In the genomic region with DNA sequence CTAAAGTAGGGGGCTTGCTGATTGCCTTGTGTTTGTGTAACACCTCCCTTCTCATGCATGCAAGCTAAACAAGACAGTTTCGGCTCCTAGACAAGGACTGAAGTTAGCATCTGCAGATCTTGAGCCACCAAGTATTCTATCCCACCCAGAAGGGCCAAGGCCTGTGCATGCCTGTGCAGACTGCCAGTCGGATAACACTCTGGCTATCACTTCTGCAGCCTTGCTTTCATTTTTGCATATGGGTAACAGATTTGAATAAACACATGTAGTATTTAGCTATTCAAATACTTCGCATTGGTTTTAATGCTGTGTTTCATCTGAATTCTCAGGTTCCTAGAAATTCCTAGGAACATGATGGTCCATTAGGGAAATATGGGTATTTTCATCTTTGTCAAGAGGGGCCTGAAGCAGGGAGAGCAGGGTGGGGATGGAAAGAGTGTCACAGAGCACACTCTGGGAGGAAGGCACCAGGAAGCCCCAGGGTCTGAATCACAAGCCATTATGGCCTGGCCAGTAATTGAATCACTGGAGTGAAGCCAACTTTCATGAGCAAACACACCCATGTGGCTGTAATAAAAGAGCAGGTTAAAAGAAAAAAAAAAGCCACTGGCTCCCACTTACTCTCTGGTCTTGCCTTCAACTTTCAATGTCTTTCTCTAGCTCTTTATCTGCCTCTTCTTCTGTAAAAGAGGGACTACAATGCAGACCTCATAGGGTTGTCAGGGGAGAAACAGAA, we compare ENCODE assay signal across 8 cellular contexts. TPM values are rescaled to one million over a fixed set of nuclear protein-coding genes. Genes with fewer than 3 reads are reported as not detected.
A peak's percentile ranks its signal among the peaks of the same experiment; 100 is the strongest.
DNase-seq lines count a peak whose midpoint lies in the region; ATAC-seq and TF ChIP-seq lines count a peak whose summit lies in the region.

No MANE protein-coding gene starts in this region.

- DNase-seq in HAP-1 (ENCODE audit: low spot score in 2 of 2) (peak; percentile 51 to 62), NCI-H226 (peak; percentile 33), colonic mucosa (peak; percentile 80), retinal pigment epithelial cell (ENCODE audit: low read depth) (peak; percentile 71), activated T-cell treated with anti-CD3 and anti-CD28 coated beads for 4 hours (no peak), CD1c-positive myeloid dendritic cell (ENCODE audit: extremely low spot score) (no peak)
- no peak for DNase-seq in activated naive CD4-positive, alpha-beta T cell treated with anti-CD3 and anti-CD28 coated beads for 36 hours

- peak overlapping the region; percentile 75 for H3K27ac ChIP-seq in colonic mucosa

- H3K4me1 Mint-ChIP-seq in activated naive CD4-positive, alpha-beta T cell treated with anti-CD3 and anti-CD28 coated beads for 36 hours (ENCODE audit: low read depth): no peaks in the 10 kb centered on the region

- H3K27me3 ChIP-seq in HAP-1 (ENCODE audit: low read depth) (no peaks in the 10 kb centered on the region), colonic mucosa (no peaks in the 10 kb centered on the region)

- H3K9me3 ChIP-seq in HAP-1: no peaks in the 10 kb centered on the region
- H3K9me3 ChIP-seq in colonic mucosa: no peaks in the 10 kb centered on the region

- peak overlapping the region in 1 of 2 donors; percentile 68 for H3K9ac ChIP-seq in colonic mucosa (ENCODE audit: low read depth in 2 of 2, low read length in 2 of 2)

- H3K27ac Mint-ChIP-seq in activated naive CD4-positive, alpha-beta T cell treated with anti-CD3 and anti-CD28 coated beads for 36 hours: no peak overlapping the region

- H3K36me3 ChIP-seq in HAP-1 (replicated peaks) (no peaks in the 10 kb centered on the region), colonic mucosa (no peaks in the 10 kb centered on the region)

- no peaks in the 10 kb centered on the region for H3K9me3 Mint-ChIP-seq in activated naive CD4-positive, alpha-beta T cell treated with anti-CD3 and anti-CD28 coated beads for 36 hours

- CTCF ChIA-PET in activated naive CD4-positive, alpha-beta T cell treated with anti-CD3 and anti-CD28 coated beads for 36 hours (lab: Charles Lee): no interaction called here

- H3K4me3 ChIP-seq in HAP-1: no peak overlapping the region
- no peak overlapping the region for H3K4me3 ChIP-seq in colonic mucosa
- no peak overlapping the region for H3K4me3 ChIP-seq in retinal pigment epithelial cell (ENCODE audit: low read length)

- H3K4me1 ChIP-seq in HAP-1: peaks cover 12% of the 10 kb centered on the region
- H3K4me1 ChIP-seq in colonic mucosa: peaks cover 13% of the 10 kb centered on the region

- no peak for ATAC-seq in GM21390 (IDR thresholded peaks at IDR 0.05; ENCODE audit: unreplicated experiment)

- TF ChIP-seq CTCF in colonic mucosa (IDR thresholded peaks at IDR 0.05): no peak
- no peak for TF ChIP-seq CTCF in retinal pigment epithelial cell (conservative IDR thresholded peaks at IDR 0.05; ENCODE audit: low read depth, low read length)

- no peaks in the 10 kb centered on the region for H3K36me3 Mint-ChIP-seq in activated naive CD4-positive, alpha-beta T cell treated with anti-CD3 and anti-CD28 coated beads for 36 hours (ENCODE audit: low read depth)

- intact Hi-C loops in colonic mucosa (cut with DNase I): no loop called here
- intact Hi-C loops in activated naive CD4-positive, alpha-beta T cell treated with anti-CD3 and anti-CD28 coated beads for 36 hours (cut with micrococcal nuclease): no loop called here

- no peaks in the 10 kb centered on the region for H3K27me3 Mint-ChIP-seq in activated naive CD4-positive, alpha-beta T cell treated with anti-CD3 and anti-CD28 coated beads for 36 hours (ENCODE audit: low read depth)

- in situ Hi-C loops in HAP-1 (cut with MboI; ENCODE audit: low sequenced_read_pairs): no loop called here

- H3K4me3 Mint-ChIP-seq in activated naive CD4-positive, alpha-beta T cell treated with anti-CD3 and anti-CD28 coated beads for 36 hours: no peak overlapping the region

RNA-seq across cellular contexts. Expression of gene GADD45A, which starts 28.2 kb away (rescaled TPM):
- total RNA-seq in colonic mucosa: 10 to 100 TPM; 29.0 to 29.4 TPM
- 10 to 100 TPM; 47.0 to 48.3 TPM for total RNA-seq in activated naive CD4-positive, alpha-beta T cell treated with anti-CD3 and anti-CD28 coated beads for 36 hours

Comparison
In these comparisons a context has a peak if more than half of its experiments do, and no peak if none do; other contexts are left out.
1. DNase-seq: peak in HAP-1 (2 of 2), NCI-H226 (single experiment), colonic mucosa (single experiment) and retinal pigment epithelial cell (single experiment); none in activated naive CD4-positive, alpha-beta T cell treated with anti-CD3 and anti-CD28 coated beads for 36 hours (single experiment), activated T-cell treated with anti-CD3 and anti-CD28 coated beads for 4 hours (single experiment) and CD1c-positive myeloid dendritic cell (single experiment).